ENCODE assay signal across 1 cellular context in genomic region chr10:110033724-110034235, GRCh38.
TF ChIP-seq lines count a peak whose summit lies in the region.

No MANE protein-coding gene starts in this region.

TF ChIP-seq in IMR-90, 13 proteins besides CTCF, POLR2A, EP300 and RAD21:
- TF ChIP-seq RCOR1 (IDR thresholded peaks at IDR 0.05; ENCODE audit: insufficient replicate concordance, low read length) (no peak), MAFK (IDR thresholded peaks at IDR 0.05; ENCODE audit: low read depth, low read length) (no peak), MXI1 (IDR thresholded peaks at IDR 0.05; ENCODE audit: borderline replicate concordance, low read depth, low read length) (no peak), NFE2L2 (IDR thresholded peaks at IDR 0.05; ENCODE audit: low read depth, low read length) (no peak)
- TF ChIP-seq, protein P1, sequence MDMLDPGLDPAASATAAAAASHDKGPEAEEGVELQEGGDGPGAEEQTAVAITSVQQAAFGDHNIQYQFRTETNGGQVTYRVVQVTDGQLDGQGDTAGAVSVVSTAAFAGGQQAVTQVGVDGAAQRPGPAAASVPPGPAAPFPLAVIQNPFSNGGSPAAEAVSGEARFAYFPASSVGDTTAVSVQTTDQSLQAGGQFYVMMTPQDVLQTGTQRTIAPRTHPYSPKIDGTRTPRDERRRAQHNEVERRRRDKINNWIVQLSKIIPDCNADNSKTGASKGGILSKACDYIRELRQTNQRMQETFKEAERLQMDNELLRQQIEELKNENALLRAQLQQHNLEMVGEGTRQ (IDR thresholded peaks at IDR 0.05; ENCODE audit: low read depth, low read length) = no peak
- TF ChIP-seq, protein P2, sequence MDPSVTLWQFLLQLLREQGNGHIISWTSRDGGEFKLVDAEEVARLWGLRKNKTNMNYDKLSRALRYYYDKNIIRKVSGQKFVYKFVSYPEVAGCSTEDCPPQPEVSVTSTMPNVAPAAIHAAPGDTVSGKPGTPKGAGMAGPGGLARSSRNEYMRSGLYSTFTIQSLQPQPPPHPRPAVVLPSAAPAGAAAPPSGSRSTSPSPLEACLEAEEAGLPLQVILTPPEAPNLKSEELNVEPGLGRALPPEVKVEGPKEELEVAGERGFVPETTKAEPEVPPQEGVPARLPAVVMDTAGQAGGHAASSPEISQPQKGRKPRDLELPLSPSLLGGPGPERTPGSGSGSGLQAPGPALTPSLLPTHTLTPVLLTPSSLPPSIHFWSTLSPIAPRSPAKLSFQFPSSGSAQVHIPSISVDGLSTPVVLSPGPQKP (IDR thresholded peaks at IDR 0.05; ENCODE audit: borderline replicate concordance, low read depth, low read length) = no peak
